ENCODE assay signal across 1 cellular context in the genomic region with DNA sequence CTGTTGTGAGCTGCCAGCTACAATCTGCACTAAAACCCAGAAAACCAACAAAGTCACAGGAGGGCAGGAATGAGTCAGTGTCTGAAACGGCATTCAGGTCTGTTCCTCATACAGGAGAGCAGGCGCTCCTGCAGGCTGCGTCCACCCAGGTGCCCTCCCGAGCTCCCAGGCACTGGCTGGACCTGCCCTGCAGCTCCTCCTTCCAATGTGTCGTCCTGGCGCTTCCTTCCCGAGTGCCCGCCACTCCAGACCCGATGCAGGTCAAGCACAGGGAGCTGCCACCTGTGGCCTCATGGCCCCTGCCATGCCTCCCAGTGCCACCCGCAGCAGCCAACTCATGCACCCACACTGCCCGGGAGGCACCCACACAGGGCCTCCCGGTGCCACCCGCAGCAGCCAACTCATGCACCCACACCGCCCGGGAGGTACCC.
TF ChIP-seq lines count a peak whose summit lies in the region.

No MANE protein-coding gene starts in this region.

TF ChIP-seq in IMR-90, 13 proteins besides CTCF, POLR2A, EP300 and RAD21 (continued from another document):
- TF ChIP-seq, protein P1, sequence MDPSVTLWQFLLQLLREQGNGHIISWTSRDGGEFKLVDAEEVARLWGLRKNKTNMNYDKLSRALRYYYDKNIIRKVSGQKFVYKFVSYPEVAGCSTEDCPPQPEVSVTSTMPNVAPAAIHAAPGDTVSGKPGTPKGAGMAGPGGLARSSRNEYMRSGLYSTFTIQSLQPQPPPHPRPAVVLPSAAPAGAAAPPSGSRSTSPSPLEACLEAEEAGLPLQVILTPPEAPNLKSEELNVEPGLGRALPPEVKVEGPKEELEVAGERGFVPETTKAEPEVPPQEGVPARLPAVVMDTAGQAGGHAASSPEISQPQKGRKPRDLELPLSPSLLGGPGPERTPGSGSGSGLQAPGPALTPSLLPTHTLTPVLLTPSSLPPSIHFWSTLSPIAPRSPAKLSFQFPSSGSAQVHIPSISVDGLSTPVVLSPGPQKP (IDR thresholded peaks at IDR 0.05; ENCODE audit: borderline replicate concordance, low read depth, low read length) = no peak
- TF ChIP-seq RFX5 (IDR thresholded peaks at IDR 0.05; ENCODE audit: low read depth, low read length) = no peak
- no peak for TF ChIP-seq CHD1 (IDR thresholded peaks at IDR 0.05; ENCODE audit: low read depth, low read length)
- no peak for TF ChIP-seq CEBPB (IDR thresholded peaks at IDR 0.05; ENCODE audit: low read depth, low read length)
- TF ChIP-seq NFE2L2 (IDR thresholded peaks at IDR 0.05; ENCODE audit: low read depth, low read length) = no peak
- TF ChIP-seq MAZ (IDR thresholded peaks at IDR 0.05; ENCODE audit: borderline replicate concordance, low read depth, low read length) = no peak
- TF ChIP-seq SMC3 (IDR thresholded peaks at IDR 0.05; ENCODE audit: low read depth, low read length) = no peak
- TF ChIP-seq MAFK (IDR thresholded peaks at IDR 0.05; ENCODE audit: low read depth, low read length) = no peak
TF ChIP-seq in IMR-90: peak in this region for 0.
